In the genomic region with DNA sequence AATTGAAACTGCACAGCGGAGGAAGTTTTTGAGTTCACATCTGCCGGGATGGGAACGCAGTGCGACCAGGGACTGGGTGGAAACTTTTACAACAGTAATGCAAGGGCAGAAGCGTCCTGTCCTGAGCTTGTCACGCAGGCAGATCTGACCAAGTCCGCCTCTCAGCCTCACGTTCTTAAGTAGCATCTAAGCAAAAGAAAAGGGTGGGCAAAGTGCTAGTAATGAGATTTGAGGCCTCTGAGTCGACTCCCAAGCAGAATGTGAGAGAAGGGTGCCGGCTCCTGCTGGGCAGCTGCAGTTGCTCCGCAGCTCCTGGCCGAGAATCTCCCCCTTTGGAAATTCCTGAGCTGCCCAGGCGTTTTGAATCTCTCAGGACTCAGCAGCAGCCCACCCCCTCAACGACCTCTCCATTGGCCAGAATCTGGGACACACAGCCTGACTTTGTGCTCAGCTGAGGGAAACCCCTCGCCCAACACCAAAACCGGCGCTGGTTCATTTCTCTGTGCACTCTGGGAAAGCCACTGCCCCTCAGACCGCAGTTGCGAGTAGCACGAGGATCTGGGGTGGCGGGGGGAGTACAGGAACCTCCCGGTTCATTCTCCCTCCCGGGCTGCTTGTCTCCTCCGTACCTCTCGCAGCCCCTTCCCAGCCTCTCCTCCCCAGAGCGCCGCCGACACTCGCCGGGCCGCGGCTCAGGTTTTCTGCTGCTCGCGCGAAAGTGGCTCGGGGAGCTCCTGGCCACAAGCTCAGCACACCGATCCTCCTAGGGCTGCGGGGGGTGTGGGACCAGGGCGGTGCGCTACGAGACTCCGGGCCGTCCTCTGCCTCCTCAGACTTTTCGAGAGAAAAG, we compare ENCODE assay signal across 1 cellular context.
TF ChIP-seq lines count a peak whose summit lies in the region.

No MANE protein-coding gene starts in this region.

TF ChIP-seq in GM12878, 131 proteins besides CTCF, POLR2A, EP300 and RAD21 (continued from another document and continues in another):
- TF ChIP-seq, protein P1, sequence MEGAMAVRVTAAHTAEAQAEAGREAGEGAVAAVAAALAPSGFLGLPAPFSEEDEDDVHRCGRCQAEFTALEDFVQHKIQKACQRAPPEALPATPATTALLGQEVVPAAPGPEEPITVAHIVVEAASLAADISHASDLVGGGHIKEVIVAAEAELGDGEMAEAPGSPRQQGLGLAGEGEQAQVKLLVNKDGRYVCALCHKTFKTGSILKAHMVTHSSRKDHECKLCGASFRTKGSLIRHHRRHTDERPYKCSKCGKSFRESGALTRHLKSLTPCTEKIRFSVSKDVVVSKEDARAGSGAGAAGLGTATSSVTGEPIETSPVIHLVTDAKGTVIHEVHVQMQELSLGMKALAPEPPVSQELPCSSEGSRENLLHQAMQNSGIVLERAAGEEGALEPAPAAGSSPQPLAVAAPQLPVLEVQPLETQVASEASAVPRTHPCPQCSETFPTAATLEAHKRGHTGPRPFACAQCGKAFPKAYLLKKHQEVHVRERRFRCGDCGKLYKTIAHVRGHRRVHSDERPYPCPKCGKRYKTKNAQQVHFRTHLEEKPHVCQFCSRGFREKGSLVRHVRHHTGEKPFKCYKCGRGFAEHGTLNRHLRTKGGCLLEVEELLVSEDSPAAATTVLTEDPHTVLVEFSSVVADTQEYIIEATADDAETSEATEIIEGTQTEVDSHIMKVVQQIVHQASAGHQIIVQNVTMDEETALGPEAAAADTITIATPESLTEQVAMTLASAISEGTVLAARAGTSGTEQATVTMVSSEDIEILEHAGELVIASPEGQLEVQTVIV (IDR thresholded peaks at IDR 0.05; ENCODE audit: borderline replicate concordance, partially characterized antibody): no peak
- TF ChIP-seq DPF2 (IDR thresholded peaks at IDR 0.05) (0 out of 2 replicates have a peak, but pooled peaks have one; percentile 31), BMI1 (IDR thresholded peaks at IDR 0.05; ENCODE audit: borderline replicate concordance) (peak; percentile 13; the same call in 1 of the 2 replicates), CHD4 (IDR thresholded peaks at IDR 0.05) (no peak), HDAC2 (IDR thresholded peaks at IDR 0.05) (no peak), RFX5 (IDR thresholded peaks at IDR 0.05; ENCODE audit: low read depth, low read length) (no peak), CHD2 (IDR thresholded peaks at IDR 0.05; ENCODE audit: borderline replicate concordance, low read depth, low read length) (no peak), HDGF (IDR thresholded peaks at IDR 0.05) (no peak), STAT1 (conservative IDR thresholded peaks at IDR 0.05) (no peak), NFIC (IDR thresholded peaks at IDR 0.05; ENCODE audit: low read depth, low read length) (peak; percentile 42; the same call in 1 of the 2 replicates), STAT3 (IDR thresholded peaks at IDR 0.05; ENCODE audit: low read depth, low read length) (no peak), POLR2AphosphoS5 (IDR thresholded peaks at IDR 0.05; ENCODE audit: low read length) (peak; percentile 81), SIX5 (IDR thresholded peaks at IDR 0.05; ENCODE audit: low read depth, low read length, severe bottlenecking) (no peak), BCL11A (IDR thresholded peaks at IDR 0.05; ENCODE audit: low read depth, low read length) (peak; percentile 55; the same call in 1 of the 2 replicates), TBL1XR1 (IDR thresholded peaks at IDR 0.05; ENCODE audit: low read depth, low read length) (no peak), CREM (IDR thresholded peaks at IDR 0.05; ENCODE audit: low read depth) (peak; percentile 85; the same call in 1 of the 2 replicates), SUZ12 (IDR thresholded peaks at IDR 0.05; ENCODE audit: unreplicated experiment) (no peak), EGR1 (IDR thresholded peaks at IDR 0.05; ENCODE audit: borderline replicate concordance in 1 of 2, low read depth in 2 of 2, low read length in 2 of 2) (0 out of 3 replicates have a peak, but pooled peaks of 1 of the 2 experiments have one; percentile 4), NFXL1 (IDR thresholded peaks at IDR 0.05; ENCODE audit: borderline replicate concordance) (no peak), RELA (IDR thresholded peaks at IDR 0.05; ENCODE audit: borderline replicate concordance, partially characterized antibody) (no peak), SREBF1 (IDR thresholded peaks at IDR 0.05; ENCODE audit: low read length) (no peak), KDM1A (IDR thresholded peaks at IDR 0.05; ENCODE audit: borderline replicate concordance) (no peak), SMC3 (IDR thresholded peaks at IDR 0.05; ENCODE audit: borderline replicate concordance, low read length) (0 out of 2 replicates have a peak, but pooled peaks have one; percentile 13), NFYA (IDR thresholded peaks at IDR 0.05; ENCODE audit: borderline replicate concordance, low read depth, low read length) (no peak), NR2C1 (IDR thresholded peaks at IDR 0.05) (no peak), HCFC1 (IDR thresholded peaks at IDR 0.05; ENCODE audit: low read length) (no peak), ASH2L (IDR thresholded peaks at IDR 0.05; ENCODE audit: borderline replicate concordance, low read depth) (no peak), PAX8 (IDR thresholded peaks at IDR 0.05) (no peak), RB1 (IDR thresholded peaks at IDR 0.05; ENCODE audit: borderline replicate concordance) (no peak), IRF4 (IDR thresholded peaks at IDR 0.05; ENCODE audit: low read depth, low read length) (peak; percentile 94), TCF3 (IDR thresholded peaks at IDR 0.05; ENCODE audit: borderline replicate concordance, insufficient read depth, low read depth, low read length) (0 out of 2 replicates have a peak, but pooled peaks have one; percentile 78), CBX3 (IDR thresholded peaks at IDR 0.05; ENCODE audit: borderline replicate concordance, low read depth) (no peak)
- TF ChIP-seq, protein P2, sequence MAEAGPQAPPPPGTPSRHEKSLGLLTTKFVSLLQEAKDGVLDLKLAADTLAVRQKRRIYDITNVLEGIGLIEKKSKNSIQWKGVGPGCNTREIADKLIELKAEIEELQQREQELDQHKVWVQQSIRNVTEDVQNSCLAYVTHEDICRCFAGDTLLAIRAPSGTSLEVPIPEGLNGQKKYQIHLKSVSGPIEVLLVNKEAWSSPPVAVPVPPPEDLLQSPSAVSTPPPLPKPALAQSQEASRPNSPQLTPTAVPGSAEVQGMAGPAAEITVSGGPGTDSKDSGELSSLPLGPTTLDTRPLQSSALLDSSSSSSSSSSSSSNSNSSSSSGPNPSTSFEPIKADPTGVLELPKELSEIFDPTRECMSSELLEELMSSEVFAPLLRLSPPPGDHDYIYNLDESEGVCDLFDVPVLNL (IDR thresholded peaks at IDR 0.05; ENCODE audit: low read depth, low read length): no peak
- TF ChIP-seq, protein P3, sequence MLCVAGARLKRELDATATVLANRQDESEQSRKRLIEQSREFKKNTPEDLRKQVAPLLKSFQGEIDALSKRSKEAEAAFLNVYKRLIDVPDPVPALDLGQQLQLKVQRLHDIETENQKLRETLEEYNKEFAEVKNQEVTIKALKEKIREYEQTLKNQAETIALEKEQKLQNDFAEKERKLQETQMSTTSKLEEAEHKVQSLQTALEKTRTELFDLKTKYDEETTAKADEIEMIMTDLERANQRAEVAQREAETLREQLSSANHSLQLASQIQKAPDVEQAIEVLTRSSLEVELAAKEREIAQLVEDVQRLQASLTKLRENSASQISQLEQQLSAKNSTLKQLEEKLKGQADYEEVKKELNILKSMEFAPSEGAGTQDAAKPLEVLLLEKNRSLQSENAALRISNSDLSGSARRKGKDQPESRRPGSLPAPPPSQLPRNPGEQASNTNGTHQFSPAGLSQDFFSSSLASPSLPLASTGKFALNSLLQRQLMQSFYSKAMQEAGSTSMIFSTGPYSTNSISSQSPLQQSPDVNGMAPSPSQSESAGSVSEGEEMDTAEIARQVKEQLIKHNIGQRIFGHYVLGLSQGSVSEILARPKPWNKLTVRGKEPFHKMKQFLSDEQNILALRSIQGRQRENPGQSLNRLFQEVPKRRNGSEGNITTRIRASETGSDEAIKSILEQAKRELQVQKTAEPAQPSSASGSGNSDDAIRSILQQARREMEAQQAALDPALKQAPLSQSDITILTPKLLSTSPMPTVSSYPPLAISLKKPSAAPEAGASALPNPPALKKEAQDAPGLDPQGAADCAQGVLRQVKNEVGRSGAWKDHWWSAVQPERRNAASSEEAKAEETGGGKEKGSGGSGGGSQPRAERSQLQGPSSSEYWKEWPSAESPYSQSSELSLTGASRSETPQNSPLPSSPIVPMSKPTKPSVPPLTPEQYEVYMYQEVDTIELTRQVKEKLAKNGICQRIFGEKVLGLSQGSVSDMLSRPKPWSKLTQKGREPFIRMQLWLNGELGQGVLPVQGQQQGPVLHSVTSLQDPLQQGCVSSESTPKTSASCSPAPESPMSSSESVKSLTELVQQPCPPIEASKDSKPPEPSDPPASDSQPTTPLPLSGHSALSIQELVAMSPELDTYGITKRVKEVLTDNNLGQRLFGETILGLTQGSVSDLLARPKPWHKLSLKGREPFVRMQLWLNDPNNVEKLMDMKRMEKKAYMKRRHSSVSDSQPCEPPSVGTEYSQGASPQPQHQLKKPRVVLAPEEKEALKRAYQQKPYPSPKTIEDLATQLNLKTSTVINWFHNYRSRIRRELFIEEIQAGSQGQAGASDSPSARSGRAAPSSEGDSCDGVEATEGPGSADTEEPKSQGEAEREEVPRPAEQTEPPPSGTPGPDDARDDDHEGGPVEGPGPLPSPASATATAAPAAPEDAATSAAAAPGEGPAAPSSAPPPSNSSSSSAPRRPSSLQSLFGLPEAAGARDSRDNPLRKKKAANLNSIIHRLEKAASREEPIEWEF (IDR thresholded peaks at IDR 0.05; ENCODE audit: insufficient replicate concordance, low read depth, low read length): no peak
- TF ChIP-seq, protein P4, sequence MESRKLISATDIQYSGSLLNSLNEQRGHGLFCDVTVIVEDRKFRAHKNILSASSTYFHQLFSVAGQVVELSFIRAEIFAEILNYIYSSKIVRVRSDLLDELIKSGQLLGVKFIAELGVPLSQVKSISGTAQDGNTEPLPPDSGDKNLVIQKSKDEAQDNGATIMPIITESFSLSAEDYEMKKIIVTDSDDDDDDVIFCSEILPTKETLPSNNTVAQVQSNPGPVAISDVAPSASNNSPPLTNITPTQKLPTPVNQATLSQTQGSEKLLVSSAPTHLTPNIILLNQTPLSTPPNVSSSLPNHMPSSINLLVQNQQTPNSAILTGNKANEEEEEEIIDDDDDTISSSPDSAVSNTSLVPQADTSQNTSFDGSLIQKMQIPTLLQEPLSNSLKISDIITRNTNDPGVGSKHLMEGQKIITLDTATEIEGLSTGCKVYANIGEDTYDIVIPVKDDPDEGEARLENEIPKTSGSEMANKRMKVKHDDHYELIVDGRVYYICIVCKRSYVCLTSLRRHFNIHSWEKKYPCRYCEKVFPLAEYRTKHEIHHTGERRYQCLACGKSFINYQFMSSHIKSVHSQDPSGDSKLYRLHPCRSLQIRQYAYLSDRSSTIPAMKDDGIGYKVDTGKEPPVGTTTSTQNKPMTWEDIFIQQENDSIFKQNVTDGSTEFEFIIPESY (IDR thresholded peaks at IDR 0.05): no peak
- TF ChIP-seq, protein P5, sequence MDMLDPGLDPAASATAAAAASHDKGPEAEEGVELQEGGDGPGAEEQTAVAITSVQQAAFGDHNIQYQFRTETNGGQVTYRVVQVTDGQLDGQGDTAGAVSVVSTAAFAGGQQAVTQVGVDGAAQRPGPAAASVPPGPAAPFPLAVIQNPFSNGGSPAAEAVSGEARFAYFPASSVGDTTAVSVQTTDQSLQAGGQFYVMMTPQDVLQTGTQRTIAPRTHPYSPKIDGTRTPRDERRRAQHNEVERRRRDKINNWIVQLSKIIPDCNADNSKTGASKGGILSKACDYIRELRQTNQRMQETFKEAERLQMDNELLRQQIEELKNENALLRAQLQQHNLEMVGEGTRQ (IDR thresholded peaks at IDR 0.05; ENCODE audit: borderline replicate concordance, low read depth, low read length): no peak
- TF ChIP-seq, protein P6, sequence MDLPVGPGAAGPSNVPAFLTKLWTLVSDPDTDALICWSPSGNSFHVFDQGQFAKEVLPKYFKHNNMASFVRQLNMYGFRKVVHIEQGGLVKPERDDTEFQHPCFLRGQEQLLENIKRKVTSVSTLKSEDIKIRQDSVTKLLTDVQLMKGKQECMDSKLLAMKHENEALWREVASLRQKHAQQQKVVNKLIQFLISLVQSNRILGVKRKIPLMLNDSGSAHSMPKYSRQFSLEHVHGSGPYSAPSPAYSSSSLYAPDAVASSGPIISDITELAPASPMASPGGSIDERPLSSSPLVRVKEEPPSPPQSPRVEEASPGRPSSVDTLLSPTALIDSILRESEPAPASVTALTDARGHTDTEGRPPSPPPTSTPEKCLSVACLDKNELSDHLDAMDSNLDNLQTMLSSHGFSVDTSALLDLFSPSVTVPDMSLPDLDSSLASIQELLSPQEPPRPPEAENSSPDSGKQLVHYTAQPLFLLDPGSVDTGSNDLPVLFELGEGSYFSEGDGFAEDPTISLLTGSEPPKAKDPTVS (IDR thresholded peaks at IDR 0.05; ENCODE audit: low read depth, low read length): no peak
- TF ChIP-seq, protein P7, sequence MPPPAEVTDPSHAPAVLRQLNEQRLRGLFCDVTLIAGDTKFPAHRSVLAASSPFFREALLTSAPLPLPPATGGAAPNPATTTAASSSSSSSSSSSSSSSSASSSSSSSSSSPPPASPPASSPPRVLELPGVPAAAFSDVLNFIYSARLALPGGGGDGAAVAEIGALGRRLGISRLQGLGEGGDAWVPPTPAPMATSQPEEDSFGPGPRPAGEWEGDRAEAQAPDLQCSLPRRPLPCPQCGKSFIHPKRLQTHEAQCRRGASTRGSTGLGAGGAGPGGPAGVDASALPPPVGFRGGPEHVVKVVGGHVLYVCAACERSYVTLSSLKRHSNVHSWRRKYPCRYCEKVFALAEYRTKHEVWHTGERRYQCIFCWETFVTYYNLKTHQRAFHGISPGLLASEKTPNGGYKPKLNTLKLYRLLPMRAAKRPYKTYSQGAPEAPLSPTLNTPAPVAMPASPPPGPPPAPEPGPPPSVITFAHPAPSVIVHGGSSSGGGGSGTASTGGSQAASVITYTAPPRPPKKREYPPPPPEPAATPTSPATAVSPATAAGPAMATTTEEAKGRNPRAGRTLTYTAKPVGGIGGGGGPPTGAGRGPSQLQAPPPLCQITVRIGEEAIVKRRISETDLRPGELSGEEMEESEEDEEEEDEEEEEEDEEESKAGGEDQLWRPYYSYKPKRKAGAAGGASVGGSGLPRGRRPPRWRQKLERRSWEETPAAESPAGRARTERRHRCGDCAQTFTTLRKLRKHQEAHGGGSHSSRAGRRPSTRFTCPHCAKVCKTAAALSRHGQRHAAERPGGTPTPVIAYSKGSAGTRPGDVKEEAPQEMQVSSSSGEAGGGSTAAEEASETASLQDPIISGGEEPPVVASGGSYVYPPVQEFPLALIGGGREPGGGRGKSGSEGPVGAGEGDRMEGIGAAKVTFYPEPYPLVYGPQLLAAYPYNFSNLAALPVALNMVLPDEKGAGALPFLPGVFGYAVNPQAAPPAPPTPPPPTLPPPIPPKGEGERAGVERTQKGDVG (CRISPR knock-in tag; IDR thresholded peaks at IDR 0.05): no peak
- TF ChIP-seq, protein P8, sequence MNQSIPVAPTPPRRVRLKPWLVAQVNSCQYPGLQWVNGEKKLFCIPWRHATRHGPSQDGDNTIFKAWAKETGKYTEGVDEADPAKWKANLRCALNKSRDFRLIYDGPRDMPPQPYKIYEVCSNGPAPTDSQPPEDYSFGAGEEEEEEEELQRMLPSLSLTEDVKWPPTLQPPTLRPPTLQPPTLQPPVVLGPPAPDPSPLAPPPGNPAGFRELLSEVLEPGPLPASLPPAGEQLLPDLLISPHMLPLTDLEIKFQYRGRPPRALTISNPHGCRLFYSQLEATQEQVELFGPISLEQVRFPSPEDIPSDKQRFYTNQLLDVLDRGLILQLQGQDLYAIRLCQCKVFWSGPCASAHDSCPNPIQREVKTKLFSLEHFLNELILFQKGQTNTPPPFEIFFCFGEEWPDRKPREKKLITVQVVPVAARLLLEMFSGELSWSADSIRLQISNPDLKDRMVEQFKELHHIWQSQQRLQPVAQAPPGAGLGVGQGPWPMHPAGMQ (IDR thresholded peaks at IDR 0.05; ENCODE audit: borderline replicate concordance): no peak
